ENCODE assay signal across 4 cellular contexts in the genomic region with DNA sequence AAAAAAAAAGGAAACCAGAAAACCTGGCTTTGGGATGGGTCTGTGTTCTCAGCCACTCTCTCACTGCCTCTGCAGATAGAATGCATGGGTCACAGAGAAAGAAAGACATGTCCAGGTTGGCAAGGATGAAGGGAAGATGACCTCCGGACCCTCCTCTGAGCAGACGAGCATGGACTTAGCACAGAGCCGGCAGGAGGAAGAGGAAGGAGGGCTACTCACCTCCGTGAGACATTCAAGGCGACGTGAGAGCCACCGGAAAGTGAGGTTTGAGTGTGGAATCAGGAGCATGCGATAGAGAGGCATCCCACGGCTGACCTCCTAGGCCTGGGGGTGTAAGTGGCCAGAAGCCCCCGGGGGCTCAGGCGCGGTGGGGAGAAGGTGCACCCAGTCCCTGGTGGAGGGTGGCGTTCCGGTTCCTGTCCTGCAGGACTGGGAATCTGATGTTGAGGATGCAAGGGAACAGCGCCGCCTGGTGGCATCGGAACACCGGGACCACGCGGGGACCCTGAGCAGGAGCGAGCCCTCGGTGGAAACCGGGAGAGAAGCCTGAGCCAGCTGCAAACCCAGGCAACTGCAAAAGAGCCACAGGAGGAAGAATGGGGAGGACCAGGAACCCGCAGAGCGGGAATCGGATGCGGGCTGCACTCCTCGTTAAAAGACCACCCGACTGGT. TPM values are rescaled to one million over a fixed set of nuclear protein-coding genes. Genes with fewer than 3 reads are reported as not detected.
"Had no signal": no experiment of that assay in that cellular context is flagged by ENCODE, and none has a peak within 500 bp of the region (broad histone marks: within the 10 kb centered on the region; RNA-seq: fewer than 3 reads in every experiment).

No MANE protein-coding gene starts in this region.

RNA-seq across cellular contexts. Expression of gene CPZ, which starts 32.2 kb away (rescaled TPM):
- total RNA-seq: activated CD8-positive, alpha-beta T cell treated with anti-CD3 and anti-CD28 coated beads for 36 hours; activated T-cell treated with anti-CD3 and anti-CD28 coated beads, Interleukin-2, amount 50 U/mL, for 72 hours; T-helper 2 cell treated with Interferon-gamma antibody and Interleukin-4, amounts not matched to agents 100 ng/mL and 5 ng/mL, for 36 hours had no signal

RNA-seq across cellular contexts. Expression of gene GPR78, which starts 44.5 kb away (rescaled TPM):
- total RNA-seq: activated CD8-positive, alpha-beta T cell treated with anti-CD3 and anti-CD28 coated beads for 36 hours; activated T-cell treated with anti-CD3 and anti-CD28 coated beads, Interleukin-2, amount 50 U/mL, for 72 hours; T-helper 2 cell treated with Interferon-gamma antibody and Interleukin-4, amounts not matched to agents 100 ng/mL and 5 ng/mL, for 36 hours had no signal
- polyA plus RNA-seq: aorta had no signal
